Comparison of ENCODE assay signal across 35 cellular contexts in the genomic region with DNA sequence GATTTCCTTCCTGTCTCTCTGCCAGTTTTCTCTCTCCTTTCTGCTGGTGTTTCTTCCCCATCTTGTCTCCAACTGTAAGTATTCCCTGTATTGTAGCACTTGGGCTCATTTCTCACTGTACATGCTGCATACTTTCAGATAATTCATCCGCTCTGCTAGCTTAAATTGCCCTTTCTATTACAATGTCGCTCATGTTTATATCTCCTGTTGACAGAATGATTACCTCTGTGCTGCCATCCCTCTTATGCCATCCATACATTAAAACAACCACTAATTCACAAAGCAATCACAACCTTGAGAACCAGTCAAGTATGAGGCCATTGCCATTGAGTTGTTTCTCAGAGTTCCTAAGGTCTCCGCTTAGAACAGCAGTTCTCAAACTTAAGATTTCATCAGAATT.
"Had no signal": no experiment of that assay in that cellular context is flagged by ENCODE, and none has a peak within 500 bp of the region (broad histone marks: within the 10 kb centered on the region; RNA-seq: fewer than 3 reads in every experiment).

No MANE protein-coding gene starts in this region.

- DNase-seq: Karpas-422, Kasumi-1, KBM-7, KG1, MG63, MM.1S, MV-4-11, NCI-H1048, NCI-H1092, NCI-H1092 treated with DMSO at 0.1 percent for 48 hours, NCI-H1105, NCI-H1105 treated with DMSO at 0.1 percent for 48 hours, NCI-H1417, NCI-H1417 treated with DMSO at 0.1 percent for 48 hours, NCI-H1436, NCI-H1436 treated with DMSO at 0.1 percent for 48 hours, NCI-H146, NCI-H1694, NCI-H1694 treated with DMSO at 0.1 percent for 48 hours, NCI-H187, NCI-H187 treated with DMSO at 0.1 percent for 48 hours, NCI-H1930, NCI-H2029, NCI-H2029 treated with DMSO at 0.1 percent for 48 hours, NCI-H2081, NCI-H2081 treated with DMSO at 0.1 percent for 48 hours, NCI-H2107, NCI-H2171, NCI-H2171 treated with DMSO at 0.1 percent for 48 hours, NCI-H2227 treated with DMSO at 0.1 percent for 48 hours, NCI-H226, NCI-H345, NCI-H446, NCI-H446 treated with DMSO at 0.1 percent for 48 hours had no signal

- H3K27ac ChIP-seq: KMS-11 had no signal

- H3K9ac ChIP-seq: KMS-11 had no signal

- H3K4me3 ChIP-seq: MG63 had no signal

- H3K4me2 ChIP-seq: KMS-11 had no signal

- H3K9me3 ChIP-seq: MG63 had no signal

- H3K36me3 ChIP-seq: MG63 had no signal
